8 cellular contexts compared by ENCODE assay signal in the genomic region with DNA sequence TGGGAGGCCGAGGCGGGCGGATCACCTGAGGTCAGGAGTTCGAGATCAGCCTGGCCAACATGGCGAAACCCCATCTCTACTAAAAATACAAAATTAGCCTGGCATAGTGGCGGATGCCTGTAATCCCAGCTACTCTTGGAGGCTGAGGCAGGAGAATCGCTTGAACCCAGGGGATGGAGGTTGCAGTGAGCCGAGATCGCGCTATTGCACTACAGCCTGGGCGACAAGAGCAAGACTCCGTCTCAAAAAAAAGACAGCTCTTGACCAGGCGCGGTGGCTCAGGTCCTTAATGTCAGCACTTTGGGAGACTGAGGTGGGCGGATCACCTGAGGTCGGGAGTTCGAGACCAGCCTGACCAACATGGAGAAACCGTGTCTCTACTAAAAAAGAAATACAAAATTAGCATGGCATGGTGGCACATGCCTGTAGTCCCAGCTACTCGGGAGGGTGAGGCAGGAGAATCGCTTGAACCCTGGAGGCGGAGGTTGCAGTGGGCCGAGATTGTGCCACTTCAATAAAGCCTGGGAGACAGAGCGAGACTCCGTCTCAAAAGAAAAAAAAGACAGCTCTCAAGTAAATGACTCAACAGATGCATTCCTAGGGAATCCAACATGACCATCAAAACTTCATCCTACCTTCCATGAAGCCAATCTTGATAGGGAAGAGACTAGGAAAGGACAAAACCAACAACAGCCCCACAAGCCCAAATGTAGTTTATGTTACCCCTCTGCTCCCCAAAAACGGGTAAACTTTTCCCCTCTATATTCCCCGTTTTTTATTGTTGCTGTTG. TPM values are rescaled to one million over a fixed set of nuclear protein-coding genes. Genes with fewer than 3 reads are reported as not detected.
DNase-seq lines count a peak whose midpoint lies in the region; ATAC-seq, FAIRE-seq and TF ChIP-seq lines count a peak whose summit lies in the region.
"Not testable (repeated sequence)": the region's sequence is repeated elsewhere in the genome, so short reads cannot be mapped to it uniquely, and the experiment has no call there.

No MANE protein-coding gene starts in this region.

- not testable (repeated sequence) for H3K27ac Mint-ChIP-seq in GM23338
- H3K27ac Mint-ChIP-seq in activated naive CD4-positive, alpha-beta T cell treated with anti-CD3 and anti-CD28 coated beads, Interleukin-2, amount 10 ng/mL, durations not matched to agents 7 days and 5 days = peak overlapping the region; percentile 37
- peak overlapping the region; percentile 98 to 99 for H3K27ac Mint-ChIP-seq in effector memory CD8-positive, alpha-beta T cell
- peak overlapping the region; percentile 47 for H3K27ac Mint-ChIP-seq in osteocyte (ENCODE audit: unreplicated experiment)
- H3K27ac Mint-ChIP-seq in stimulated activated memory B cell treated with anti-CD40 and anti-IgM and Interleukin-4, amounts not matched to agents 10 μg/mL and 1 μg/mL and 100 μg/mL, for 72 hours = peak overlapping the region; percentile 98

- H3F3A ChIP-seq in GM23338 (replicated peaks; ENCODE audit: low read depth) = not testable (repeated sequence)

- H3K4me3 Mint-ChIP-seq in GM23338 = peak overlapping the region; percentile 46; the same call in 1 of the 3 replicates
- H3K4me3 Mint-ChIP-seq in activated naive CD4-positive, alpha-beta T cell treated with anti-CD3 and anti-CD28 coated beads, Interleukin-2, amount 10 ng/mL, durations not matched to agents 7 days and 5 days; osteocyte (ENCODE audit: unreplicated experiment); stimulated activated memory B cell treated with anti-CD40 and anti-IgM and Interleukin-4, amounts not matched to agents 10 μg/mL and 1 μg/mL and 100 μg/mL, for 72 hours: not testable (repeated sequence)
- peak overlapping the region; percentile 100 for H3K4me3 Mint-ChIP-seq in effector memory CD8-positive, alpha-beta T cell

- H3K4me1 Mint-ChIP-seq in GM23338 (peaks cover 44% of the 10 kb centered on the region), osteocyte (ENCODE audit: unreplicated experiment) (peaks cover 56% of the 10 kb centered on the region)
- H3K4me1 Mint-ChIP-seq in activated naive CD4-positive, alpha-beta T cell treated with anti-CD3 and anti-CD28 coated beads, Interleukin-2, amount 10 ng/mL, durations not matched to agents 7 days and 5 days = peaks cover 52% of the 10 kb centered on the region
- peaks cover 46 to 50% of the 10 kb centered on the region in 2 donors for H3K4me1 Mint-ChIP-seq in effector memory CD8-positive, alpha-beta T cell (ENCODE audit: low read depth in 2 of 2)
- H3K4me1 Mint-ChIP-seq in stimulated activated memory B cell treated with anti-CD40 and anti-IgM and Interleukin-4, amounts not matched to agents 10 μg/mL and 1 μg/mL and 100 μg/mL, for 72 hours = peaks cover 71% of the 10 kb centered on the region

- CTCF ChIA-PET in RWPE1 (lab: Yijun Ruan, JAX) = interaction anchor here (0.5 kb wide), 1 partner anchor 30 kb away, joined by 3 read pairs; no protein-coding TSS in a partner anchor
- CTCF ChIA-PET in activated naive CD4-positive, alpha-beta T cell treated with anti-CD3 and anti-CD28 coated beads, Interleukin-2, amount 10 ng/mL, durations not matched to agents 7 days and 5 days (lab: Charles Lee) = interaction anchor here (0.9 kb wide), 1 partner anchor 31 kb away, joined by 3 read pairs; no protein-coding TSS in a partner anchor
- CTCF ChIA-PET in HepG2 (lab: Yijun Ruan, JAX; ENCODE audit: low intra/inter-chr PET ratio, low total read pairs) = not testable (repeated sequence)

- H4K20me1 ChIP-seq in BLaER1 treated with 17β-estradiol and CSF1 and Interleukin-3, amounts not matched to agents 10 nM and 100 nM = peaks cover 82 to 84% (median 83%) of the 10 kb centered on the region in 11 experiments
- H4K20me1 ChIP-seq in GM23338 (replicated peaks; ENCODE audit: insufficient read depth) (peaks cover 71% of the 10 kb centered on the region), HepG2 (ENCODE audit: insufficient read depth, low read length) (peaks cover 79% of the 10 kb centered on the region)

- not testable (repeated sequence) for H3K9me3 Mint-ChIP-seq in GM23338; activated naive CD4-positive, alpha-beta T cell treated with anti-CD3 and anti-CD28 coated beads, Interleukin-2, amount 10 ng/mL, durations not matched to agents 7 days and 5 days; effector memory CD8-positive, alpha-beta T cell; osteocyte (ENCODE audit: unreplicated experiment); stimulated activated memory B cell treated with anti-CD40 and anti-IgM and Interleukin-4, amounts not matched to agents 10 μg/mL and 1 μg/mL and 100 μg/mL, for 72 hours

- not testable (repeated sequence) for H3K4me3 ChIP-seq in BLaER1 treated with 17β-estradiol and CSF1 and Interleukin-3, amounts not matched to agents 10 nM and 100 nM; GM23338; HepG2 (replicated peaks in 1 of 3; ENCODE audit: insufficient read depth in 1 of 3, low read depth in 2 of 3, low read length in 3 of 3)

- not testable (repeated sequence) for BruUV-seq in HepG2 (replicated peaks; lab: Mats Ljungman, UMichigan)

- peak overlapping the region; percentile 81 to 98 (median 90); a peak in 17 of 22 replicates for H3K4me2 ChIP-seq in BLaER1 treated with 17β-estradiol and CSF1 and Interleukin-3, amounts not matched to agents 10 nM and 100 nM
- not testable (repeated sequence) for H3K4me2 ChIP-seq in GM23338; HepG2 (ENCODE audit: low read depth, low read length)

- not testable (repeated sequence) for H3K9ac ChIP-seq in BLaER1 treated with 17β-estradiol and CSF1 and Interleukin-3, amounts not matched to agents 10 nM and 100 nM; HepG2 (ENCODE audit: insufficient read depth, low read depth, low read length)

- not testable (repeated sequence) for H2AFZ ChIP-seq in GM23338; HepG2 (ENCODE audit: low read length)

- WGBS in HepG2 (ENCODE audit: low lambda C conversion rate) = 95% methylated on average over 26 of the region's 26 CpGs

- not testable (repeated sequence) for TF ChIP-seq CTCF in GM23338 (conservative IDR thresholded peaks at IDR 0.05; ENCODE audit: low read depth in 2 of 2); RWPE1 (conservative IDR thresholded peaks at IDR 0.05; ENCODE audit: low read depth); HepG2 (CRISPR knock-in tag; IDR thresholded peaks at IDR 0.05); osteocyte (IDR thresholded peaks at IDR 0.05)

- in situ Hi-C loops in HepG2 (cut with HindIII; ENCODE audit: extremely low pct_ligation_motif_present, low pct_unique_long_range_greater_than_20kb) = not testable (repeated sequence)

- H3K79me2 ChIP-seq in GM23338 (replicated peaks; ENCODE audit: insufficient read depth) (peaks cover 87% of the 10 kb centered on the region), HepG2 (ENCODE audit: insufficient read depth, low read length) (peaks cover 88% of the 10 kb centered on the region)

- TF ChIP-seq POLR2A in HepG2 (IDR thresholded peaks at IDR 0.05; ENCODE audit: insufficient read depth in 1 of 2, low read depth in 2 of 2, low read length in 2 of 2) = not testable (repeated sequence)

- not testable (repeated sequence) for FAIRE-seq in HepG2 (lab: Jason Lieb, UNC)

- peaks cover 59% of the 10 kb centered on the region for H3K36me3 Mint-ChIP-seq in GM23338 (ENCODE audit: low read depth)
- peaks cover 33% of the 10 kb centered on the region for H3K36me3 Mint-ChIP-seq in activated naive CD4-positive, alpha-beta T cell treated with anti-CD3 and anti-CD28 coated beads, Interleukin-2, amount 10 ng/mL, durations not matched to agents 7 days and 5 days
- H3K36me3 Mint-ChIP-seq in effector memory CD8-positive, alpha-beta T cell (ENCODE audit: insufficient read depth) = peaks cover 48% of the 10 kb centered on the region
- not testable (repeated sequence) for H3K36me3 Mint-ChIP-seq in osteocyte (ENCODE audit: unreplicated experiment)
- peaks cover 24% of the 10 kb centered on the region for H3K36me3 Mint-ChIP-seq in stimulated activated memory B cell treated with anti-CD40 and anti-IgM and Interleukin-4, amounts not matched to agents 10 μg/mL and 1 μg/mL and 100 μg/mL, for 72 hours

- not testable (repeated sequence) for H3K9me3 ChIP-seq in BLaER1 treated with 17β-estradiol and CSF1 and Interleukin-3, amounts not matched to agents 10 nM and 100 nM (replicated peaks in 1 of 11); HepG2 (ENCODE audit: low read length)

- not testable (repeated sequence) for DNase-seq in GM23338 (ENCODE audit: low spot score); RWPE1 (ENCODE audit: low spot score); activated naive CD4-positive, alpha-beta T cell treated with anti-CD3 and anti-CD28 coated beads, Interleukin-2, amount 10 ng/mL, durations not matched to agents 7 days and 5 days; effector memory CD8-positive, alpha-beta T cell; HepG2 (ENCODE audit: low spot score); osteocyte (ENCODE audit: extremely low spot score, unreplicated experiment)

- peaks cover 10 to 75% (median 64%) of the 10 kb centered on the region in 11 experiments; a peak in 21 of 22 replicates for H3K36me3 ChIP-seq in BLaER1 treated with 17β-estradiol and CSF1 and Interleukin-3, amounts not matched to agents 10 nM and 100 nM
- H3K36me3 ChIP-seq in GM23338 (ENCODE audit: insufficient read depth); HepG2 (replicated peaks in 1 of 2; ENCODE audit: control insufficient read depth in 1 of 2, insufficient read depth in 2 of 2, low read length in 2 of 2): not testable (repeated sequence)

- peak overlapping the region in 1 of 11 experiments; percentile 23; a peak in 1 of 22 replicates for H3K27ac ChIP-seq in BLaER1 treated with 17β-estradiol and CSF1 and Interleukin-3, amounts not matched to agents 10 nM and 100 nM
- not testable (repeated sequence) for H3K27ac ChIP-seq in GM23338 (ENCODE audit: low read depth); HepG2 (ENCODE audit: extremely low read length, insufficient read depth, low read length)
- H3K27ac ChIP-seq in RWPE1 = peak overlapping the region; percentile 30

- not testable (repeated sequence) for TF ChIP-seq RAD21 in HepG2 (CRISPR knock-in tag; IDR thresholded peaks at IDR 0.05)

- intact Hi-C loops in HepG2 (cut with micrococcal nuclease; ENCODE audit: unreplicated experiment) = not testable (repeated sequence)

- H3K27me3 Mint-ChIP-seq in GM23338 (ENCODE audit: insufficient read depth, low read depth, poor library complexity) = peaks cover 11% of the 10 kb centered on the region
- not testable (repeated sequence) for H3K27me3 Mint-ChIP-seq in activated naive CD4-positive, alpha-beta T cell treated with anti-CD3 and anti-CD28 coated beads, Interleukin-2, amount 10 ng/mL, durations not matched to agents 7 days and 5 days; effector memory CD8-positive, alpha-beta T cell; osteocyte (ENCODE audit: unreplicated experiment); stimulated activated memory B cell treated with anti-CD40 and anti-IgM and Interleukin-4, amounts not matched to agents 10 μg/mL and 1 μg/mL and 100 μg/mL, for 72 hours

- peaks cover 59 to 75% (median 70%) of the 10 kb centered on the region in 10 experiments for H3K4me1 ChIP-seq in BLaER1 treated with 17β-estradiol and CSF1 and Interleukin-3, amounts not matched to agents 10 nM and 100 nM
- H3K4me1 ChIP-seq in GM23338 (ENCODE audit: insufficient read depth) = peaks cover 57% of the 10 kb centered on the region
- H3K4me1 ChIP-seq in HepG2 (ENCODE audit: insufficient read depth, low read length) = peaks cover 76% of the 10 kb centered on the region

- ATAC-seq in GM23338; effector memory CD8-positive, alpha-beta T cell (replicated peaks); HepG2; stimulated activated memory B cell treated with anti-CD40 and anti-IgM and Interleukin-4, amounts not matched to agents 10 μg/mL and 1 μg/mL and 100 μg/mL, for 72 hours: not testable (repeated sequence)

- H3K27me3 ChIP-seq in BLaER1 treated with 17β-estradiol and CSF1 and Interleukin-3, amounts not matched to agents 10 nM and 100 nM; GM23338 (ENCODE audit: insufficient read depth); HepG2 (ENCODE audit: control insufficient read depth in 1 of 2, insufficient read depth in 2 of 2, low read length in 2 of 2): not testable (repeated sequence)

- H3K9me2 ChIP-seq in GM23338 (ENCODE audit: insufficient read depth) = not testable (repeated sequence)

- not testable (repeated sequence) for TF ChIP-seq EP300 in HepG2 (IDR thresholded peaks at IDR 0.05; ENCODE audit: low read depth in 2 of 2, low read length in 2 of 2); HepG2 (CRISPR knock-in tag; IDR thresholded peaks at IDR 0.05; ENCODE audit: borderline replicate concordance)

- POLR2A ChIA-PET in RWPE1 (lab: Yijun Ruan, JAX; ENCODE audit: low non-redundant PET); HepG2 (lab: Yijun Ruan, JAX): not testable (repeated sequence)

RNA-seq across cellular contexts. Expression of gene YWHAE, which starts 4.0 kb away (rescaled TPM):
- 1,251 and 1,409 TPM in 2 replicates for total RNA-seq in GM23338 (2014; rRNA removed; shearing (Covaris generic))
- polyA plus RNA-seq in GM23338 (2016; fragmentation: Nextera tagmentation; extraction: Ambion mirVana) = 1,271 and 1,283 TPM in 2 replicates
- total RNA-seq in HepG2 (2016; rRNA removed; fragmentation: Illumina TruSeq; extraction: Trizol) = 256 and 504 TPM in 2 replicates
- total RNA-seq in HepG2 (2016; cell fraction: cytosol; rRNA removed; fragmentation: Illumina TruSeq; extraction: Trizol; ENCODE audit: low read depth) = 47.1 and 52.6 TPM in 2 replicates
- 277 and 538 TPM in 2 replicates for total RNA-seq in HepG2 (2016; cell fraction: insoluble cytoplasmic fraction; rRNA removed; fragmentation: Illumina TruSeq; extraction: Trizol)
- total RNA-seq in HepG2 (2016; cell fraction: membrane; rRNA removed; fragmentation: Illumina TruSeq; extraction: Trizol) = 139 and 150 TPM in 2 replicates
- total RNA-seq in HepG2 (2016; cell fraction: nucleus; rRNA removed; fragmentation: Illumina TruSeq; extraction: Trizol) = 149 and 165 TPM in 2 replicates
- polyA plus RNA-seq in HepG2 (2011; rRNA removed) = 249 and 335 TPM in 2 replicates
- 317 and 360 TPM in 2 replicates for polyA plus RNA-seq in HepG2 (2011; cell fraction: cytosol; rRNA removed)
- polyA plus RNA-seq in HepG2 (2011; cell fraction: nucleus; rRNA removed) = 61.1 and 72.7 TPM in 2 replicates
- 349 and 597 TPM in 2 replicates for polyA plus RNA-seq in HepG2 (2012)
- 53.7 and 53.8 TPM in 2 replicates for polyA plus RNA-seq in HepG2 (2016; cell fraction: cytosol; fragmentation: Illumina TruSeq; extraction: Trizol; ENCODE audit: low read depth)
- 882 and 909 TPM in 2 replicates for polyA plus RNA-seq in HepG2 (2016; cell fraction: insoluble cytoplasmic fraction; fragmentation: Illumina TruSeq; extraction: Trizol; ENCODE audit: low read depth)
- 149 and 156 TPM in 2 replicates for polyA plus RNA-seq in HepG2 (2016; cell fraction: membrane; fragmentation: Illumina TruSeq; extraction: Trizol; ENCODE audit: low read depth)
- 279 and 293 TPM in 2 replicates for polyA plus RNA-seq in HepG2 (2016; cell fraction: nucleus; fragmentation: Illumina TruSeq; extraction: Trizol; ENCODE audit: insufficient read depth, low read depth)
- 266 and 357 TPM in 2 replicates for polyA minus RNA-seq in HepG2 (2011; rRNA and poly(A)+ RNA removed; ENCODE audit: low replicate concordance)
- polyA minus RNA-seq in HepG2 (2011; cell fraction: cytosol; rRNA and poly(A)+ RNA removed) = 327 and 341 TPM in 2 replicates
- polyA minus RNA-seq in HepG2 (2011; cell fraction: nucleus; rRNA and poly(A)+ RNA removed) = 88.1 and 126 TPM in 2 replicates
- 458 and 476 TPM in 2 replicates for total RNA-seq in osteocyte

RNA-seq across cellular contexts. Expression of gene CRK, which starts 60.0 kb away (rescaled TPM):
- total RNA-seq in GM23338 (2014; rRNA removed; shearing (Covaris generic)) = 59.8 and 61.1 TPM in 2 replicates
- polyA plus RNA-seq in GM23338 (2016; fragmentation: Nextera tagmentation; extraction: Ambion mirVana) (28.6 and 32.6 TPM in 2 replicates), HepG2 (2011; rRNA removed) (42.3 and 47.4 TPM in 2 replicates)
- total RNA-seq in HepG2 (2016; rRNA removed; fragmentation: Illumina TruSeq; extraction: Trizol) (54.2 and 66.2 TPM in 2 replicates), osteocyte (55.8 and 57.1 TPM in 2 replicates)
- total RNA-seq in HepG2 (2016; cell fraction: cytosol; rRNA removed; fragmentation: Illumina TruSeq; extraction: Trizol; ENCODE audit: low read depth) = 6.4 and 7.7 TPM in 2 replicates
- 55.2 and 65.5 TPM in 2 replicates for total RNA-seq in HepG2 (2016; cell fraction: insoluble cytoplasmic fraction; rRNA removed; fragmentation: Illumina TruSeq; extraction: Trizol)
- total RNA-seq in HepG2 (2016; cell fraction: membrane; rRNA removed; fragmentation: Illumina TruSeq; extraction: Trizol) = 35.0 and 35.8 TPM in 2 replicates
- total RNA-seq in HepG2 (2016; cell fraction: nucleus; rRNA removed; fragmentation: Illumina TruSeq; extraction: Trizol) = 21.6 and 23.7 TPM in 2 replicates
- 32.4 and 45.6 TPM in 2 replicates for polyA plus RNA-seq in HepG2 (2011; cell fraction: cytosol; rRNA removed)
- 7.9 and 11.0 TPM in 2 replicates for polyA plus RNA-seq in HepG2 (2011; cell fraction: nucleus; rRNA removed)
- polyA plus RNA-seq in HepG2 (2012) = 27.3 and 28.9 TPM in 2 replicates
- polyA plus RNA-seq in HepG2 (2016; cell fraction: cytosol; fragmentation: Illumina TruSeq; extraction: Trizol; ENCODE audit: low read depth) = 3.5 and 3.6 TPM in 2 replicates
- 56.6 and 59.0 TPM in 2 replicates for polyA plus RNA-seq in HepG2 (2016; cell fraction: insoluble cytoplasmic fraction; fragmentation: Illumina TruSeq; extraction: Trizol; ENCODE audit: low read depth)
- polyA plus RNA-seq in HepG2 (2016; cell fraction: membrane; fragmentation: Illumina TruSeq; extraction: Trizol; ENCODE audit: low read depth) = 19.4 and 19.8 TPM in 2 replicates
- polyA plus RNA-seq in HepG2 (2016; cell fraction: nucleus; fragmentation: Illumina TruSeq; extraction: Trizol; ENCODE audit: insufficient read depth, low read depth) = 30.2 and 30.5 TPM in 2 replicates
- polyA minus RNA-seq in HepG2 (2011; rRNA and poly(A)+ RNA removed; ENCODE audit: low replicate concordance) = 31.9 and 49.0 TPM in 2 replicates
- 31.0 and 34.3 TPM in 2 replicates for polyA minus RNA-seq in HepG2 (2011; cell fraction: cytosol; rRNA and poly(A)+ RNA removed)
- polyA minus RNA-seq in HepG2 (2011; cell fraction: nucleus; rRNA and poly(A)+ RNA removed) = 13.8 and 19.4 TPM in 2 replicates
